19 cellular contexts compared by ENCODE assay signal in the genomic region with DNA sequence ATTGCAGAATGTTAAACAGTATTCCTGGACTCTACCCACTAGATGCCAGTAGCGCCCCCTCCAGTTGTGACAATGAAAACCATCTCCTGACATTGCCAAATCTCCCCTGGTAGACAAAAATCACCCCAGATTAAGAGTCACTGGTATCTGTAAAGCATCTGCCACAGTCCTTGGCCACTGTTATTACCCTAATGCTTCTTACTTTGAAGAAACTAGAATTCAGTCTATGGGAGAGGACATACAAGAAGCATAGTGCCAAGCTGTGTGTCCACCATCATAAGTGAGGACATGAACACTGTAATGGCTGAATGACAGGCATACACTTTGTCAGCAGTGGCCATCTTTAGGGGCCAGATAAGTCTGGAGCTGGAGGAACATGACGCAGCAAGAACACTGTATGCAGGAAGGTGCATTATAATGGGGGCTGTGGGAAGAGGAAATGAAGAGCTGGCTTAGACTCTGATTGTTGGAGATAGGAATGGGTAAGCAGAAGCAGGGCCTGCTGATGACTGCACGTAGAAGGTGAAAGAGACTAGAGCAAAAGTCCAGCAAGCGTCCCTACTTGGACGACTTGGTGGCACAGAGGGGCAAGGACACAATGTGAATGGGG.
"Had no signal": no experiment of that assay in that cellular context is flagged by ENCODE, and none has a peak within 500 bp of the region (broad histone marks: within the 10 kb centered on the region; RNA-seq: fewer than 3 reads in every experiment).

No MANE protein-coding gene starts in this region.

- H3K4me3 Mint-ChIP-seq: activated CD4-positive, alpha-beta memory T cell treated with anti-CD3 and anti-CD28 coated beads for 36 hours; activated naive CD8-positive, alpha-beta T cell; brain; dendritic cell treated with granulocyte-macrophage colony-stimulating factor and Interleukin-4, amounts not matched to agents 40 ng/mL and 50 ng/mL, for 4 days; naive thymus-derived CD4-positive, alpha-beta T cell; stimulated activated naive CD8-positive, alpha-beta T cell treated with anti-CD3 and anti-CD28 coated beads, Interleukin-15, amount 100 ng/mL, for 72 hours had no signal

- H3K4me1 ChIP-seq: esophagus muscularis mucosa, right atrium auricular region, testis, upper lobe of right lung had no signal

- H3K4me3 ChIP-seq: esophagus muscularis mucosa, right atrium auricular region, skin epidermis, testis, upper lobe of right lung had no signal

- H3K4me1 Mint-ChIP-seq: brain; naive thymus-derived CD4-positive, alpha-beta T cell; stimulated activated naive CD8-positive, alpha-beta T cell treated with anti-CD3 and anti-CD28 coated beads, Interleukin-15, amount 100 ng/mL, for 72 hours had no signal

- H3K36me3 Mint-ChIP-seq: activated CD4-positive, alpha-beta memory T cell treated with anti-CD3 and anti-CD28 coated beads for 36 hours; activated naive CD8-positive, alpha-beta T cell; brain; naive thymus-derived CD4-positive, alpha-beta T cell had no signal

- H3K27ac Mint-ChIP-seq: activated CD4-positive, alpha-beta memory T cell treated with anti-CD3 and anti-CD28 coated beads for 36 hours; activated naive CD8-positive, alpha-beta T cell; brain; dendritic cell treated with granulocyte-macrophage colony-stimulating factor and Interleukin-4, amounts not matched to agents 40 ng/mL and 50 ng/mL, for 4 days; naive thymus-derived CD4-positive, alpha-beta T cell; stimulated activated naive CD8-positive, alpha-beta T cell treated with anti-CD3 and anti-CD28 coated beads, Interleukin-15, amount 100 ng/mL, for 72 hours had no signal

- H3K9me3 ChIP-seq: esophagus muscularis mucosa, neutrophil, right atrium auricular region, testis, upper lobe of right lung had no signal

- H3K27me3 Mint-ChIP-seq: activated CD4-positive, alpha-beta memory T cell treated with anti-CD3 and anti-CD28 coated beads for 36 hours; activated naive CD8-positive, alpha-beta T cell; stimulated activated naive CD8-positive, alpha-beta T cell treated with anti-CD3 and anti-CD28 coated beads, Interleukin-15, amount 100 ng/mL, for 72 hours had no signal

- H3K9me3 Mint-ChIP-seq: activated CD4-positive, alpha-beta memory T cell treated with anti-CD3 and anti-CD28 coated beads for 36 hours; dendritic cell treated with granulocyte-macrophage colony-stimulating factor and Interleukin-4, amounts not matched to agents 40 ng/mL and 50 ng/mL, for 4 days; naive thymus-derived CD4-positive, alpha-beta T cell; stimulated activated naive CD8-positive, alpha-beta T cell treated with anti-CD3 and anti-CD28 coated beads, Interleukin-15, amount 100 ng/mL, for 72 hours had no signal

- DNase-seq: activated CD4-positive, alpha-beta memory T cell treated with anti-CD3 and anti-CD28 coated beads for 36 hours; activated CD4-positive, alpha-beta T cell treated with anti-CD3 and anti-CD28 coated beads for 1 hour; activated gamma-delta T cell; activated T-cell treated with anti-CD3 and anti-CD28 coated beads, Interleukin-2, amount 50 U/mL, for 48 hours; amygdala; glutamatergic neuron; naive thymus-derived CD4-positive, alpha-beta T cell; posterior cingulate gyrus; stimulated activated CD4-positive, alpha-beta T cell treated with anti-CD3 and anti-CD28 coated beads, Interleukin-4, amount 100 ng/mL, for 4 hours; stimulated activated naive CD8-positive, alpha-beta T cell treated with anti-CD3 and anti-CD28 coated beads, Interleukin-15, amount 100 ng/mL, for 72 hours; testis; upper lobe of right lung had no signal

- ATAC-seq: naive thymus-derived CD4-positive, alpha-beta T cell; stimulated activated naive CD8-positive, alpha-beta T cell treated with anti-CD3 and anti-CD28 coated beads, Interleukin-15, amount 100 ng/mL, for 72 hours; upper lobe of right lung had no signal

- H3K27me3 ChIP-seq: neutrophil, right atrium auricular region, testis had no signal

- H3K27ac ChIP-seq: esophagus muscularis mucosa, neutrophil, right atrium auricular region, skin epidermis, testis, upper lobe of right lung had no signal

- H3K36me3 ChIP-seq: esophagus muscularis mucosa, neutrophil, right atrium auricular region, upper lobe of right lung had no signal
